In the genomic region with DNA sequence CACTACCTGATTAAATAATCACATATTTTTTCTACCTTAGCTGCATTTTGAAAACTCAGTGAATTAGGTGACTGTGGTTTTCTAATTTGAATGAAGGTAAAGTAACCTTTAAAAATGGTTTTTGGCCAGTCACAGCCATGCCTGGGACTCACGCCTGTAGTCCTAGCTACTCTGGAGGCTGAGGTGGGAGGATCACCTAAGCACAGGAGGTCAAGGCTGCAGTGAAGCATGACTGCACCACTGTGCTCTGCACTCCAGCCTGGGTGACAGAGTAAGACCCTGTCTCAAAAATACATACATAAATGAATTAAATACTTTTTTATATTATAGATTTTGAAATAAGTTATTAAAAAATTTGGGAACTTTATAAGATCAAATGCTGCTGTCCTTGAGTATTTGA, we compare ENCODE assay signal across 16 cellular contexts. TPM values are rescaled to one million over a fixed set of nuclear protein-coding genes. Genes with fewer than 3 reads are reported as not detected.
DNase-seq lines count a peak whose midpoint lies in the region; ATAC-seq and TF ChIP-seq lines count a peak whose summit lies in the region.
"Had no signal": no experiment of that assay in that cellular context is flagged by ENCODE, and none has a peak within 500 bp of the region (broad histone marks: within the 10 kb centered on the region; RNA-seq: fewer than 3 reads in every experiment).

No MANE protein-coding gene starts in this region.

- H3K27me3 ChIP-seq in OCI-LY1 (ENCODE audit: insufficient read depth, low read length), result no peaks in the 10 kb centered on the region
- no peaks in the 10 kb centered on the region for H3K27me3 ChIP-seq in gastroesophageal sphincter
- no peaks in the 10 kb centered on the region for H3K27me3 ChIP-seq in subcutaneous abdominal adipose tissue (ENCODE audit: control insufficient read depth in 5 of 5, insufficient read depth in 4 of 5, low read length in 5 of 5)

- TF ChIP-seq EP300 in gastroesophageal sphincter (IDR thresholded peaks at IDR 0.05), result no peak

- no peaks in the 10 kb centered on the region for H3F3A ChIP-seq in OCI-LY1 (ENCODE audit: insufficient read depth, low read length)

- no peaks in the 10 kb centered on the region for H3K9me3 ChIP-seq in OCI-LY1 (ENCODE audit: low read length)
- H3K9me3 ChIP-seq in gastroesophageal sphincter, result no peaks in the 10 kb centered on the region
- no peaks in the 10 kb centered on the region for H3K9me3 ChIP-seq in subcutaneous abdominal adipose tissue (ENCODE audit: control insufficient read depth in 5 of 5, low read length in 5 of 5)

- H3K4me3 ChIP-seq in OCI-LY1 (ENCODE audit: low read depth, low read length, poor library complexity, severe bottlenecking) (no peak overlapping the region), gastroesophageal sphincter (no peak overlapping the region), subcutaneous abdominal adipose tissue (ENCODE audit: low read depth in 1 of 5, low read length in 5 of 5) (no peak overlapping the region)

- H3K27ac Mint-ChIP-seq in activated naive CD4-positive, alpha-beta T cell treated with anti-CD3 and anti-CD28 coated beads for 36 hours, result peak overlapping the region; percentile 98

- peaks cover 70% of the 10 kb centered on the region for H3K4me1 ChIP-seq in OCI-LY1 (ENCODE audit: insufficient read depth, low read length, severe bottlenecking)
- H3K4me1 ChIP-seq in gastroesophageal sphincter, result peaks cover 9 to 84% (median 12%) of the 10 kb centered on the region in 3 donors
- peaks cover 0 to 52% (median 37%) of the 10 kb centered on the region in 5 donors for H3K4me1 ChIP-seq in subcutaneous abdominal adipose tissue (ENCODE audit: control insufficient read depth in 5 of 5, insufficient read depth in 5 of 5, low read length in 5 of 5)

- H3K9ac ChIP-seq in OCI-LY1 (ENCODE audit: low read length) (no peak overlapping the region), subcutaneous abdominal adipose tissue (ENCODE audit: low read length in 5 of 5) (no peak overlapping the region)

- no peaks in the 10 kb centered on the region for H4K20me1 ChIP-seq in OCI-LY1 (ENCODE audit: insufficient read depth, low read length)

- ATAC-seq in gastroesophageal sphincter, result no peak
- ATAC-seq: Panc1 had no signal

- H3K9me3 Mint-ChIP-seq in activated naive CD4-positive, alpha-beta T cell treated with anti-CD3 and anti-CD28 coated beads for 36 hours, result no peaks in the 10 kb centered on the region

- peaks cover 6% of the 10 kb centered on the region; the same call in 1 of the 2 replicates for H3K36me3 ChIP-seq in OCI-LY1 (ENCODE audit: insufficient read depth, low read length)
- no peaks in the 10 kb centered on the region for H3K36me3 ChIP-seq in gastroesophageal sphincter
- no peaks in the 10 kb centered on the region for H3K36me3 ChIP-seq in subcutaneous abdominal adipose tissue (ENCODE audit: control insufficient read depth in 5 of 5, insufficient read depth in 5 of 5, low read length in 5 of 5)

- H3K9me2 ChIP-seq in OCI-LY1 (ENCODE audit: low read depth, low read length), result no peaks in the 10 kb centered on the region

- intact Hi-C loops in activated naive CD4-positive, alpha-beta T cell treated with anti-CD3 and anti-CD28 coated beads for 36 hours (cut with micrococcal nuclease), result no loop called here

- DNase-seq in activated naive CD4-positive, alpha-beta T cell treated with anti-CD3 and anti-CD28 coated beads for 36 hours, result peak; percentile 12
- DNase-seq in activated naive CD4-positive, alpha-beta T cell treated with anti-CD3 and anti-CD28 coated beads, Interleukin-2, amount 50 U/mL, for 16 hours, result no peak
- DNase-seq in GM19238 (ENCODE audit: insufficient read length, low spot score), result no peak
- no peak for DNase-seq in activated gamma-delta T cell treated with Interleukin-2 at 50 U/mL for 16 hours
- no peak for DNase-seq in NCI-H1105 (lab: John Stamatoyannopoulos, UW)
- DNase-seq: activated T-cell treated with anti-CD3 and anti-CD28 coated beads for 4 hours; aorta; HCEC 1CT; midbrain; NCI-H2081 treated with DMSO at 0.1 percent for 48 hours; NCI-H526 treated with DMSO at 0.1 percent for 48 hours; stimulated activated CD4-positive, alpha-beta T cell treated with anti-CD3 and anti-CD28 coated beads, Interleukin-4, amount 100 ng/mL, for 4 hours had no signal

- TF ChIP-seq POLR2A in gastroesophageal sphincter (IDR thresholded peaks at IDR 0.05), result no peak

- no peaks in the 10 kb centered on the region for H3K27me3 Mint-ChIP-seq in activated naive CD4-positive, alpha-beta T cell treated with anti-CD3 and anti-CD28 coated beads for 36 hours (ENCODE audit: low read depth)

- TF ChIP-seq CTCF in OCI-LY1 (IDR thresholded peaks at IDR 0.05; ENCODE audit: low read length) (no peak), gastroesophageal sphincter (IDR thresholded peaks at IDR 0.05) (no peak)

- H2AFZ ChIP-seq in OCI-LY1 (ENCODE audit: low read length), result no peak overlapping the region

- H3K4me2 ChIP-seq in OCI-LY1 (ENCODE audit: low read length), result no peak overlapping the region

- CTCF ChIA-PET in activated naive CD4-positive, alpha-beta T cell treated with anti-CD3 and anti-CD28 coated beads for 36 hours (lab: Charles Lee), result no interaction called here

- H3K4me3 Mint-ChIP-seq in activated naive CD4-positive, alpha-beta T cell treated with anti-CD3 and anti-CD28 coated beads for 36 hours, result no peak overlapping the region

- peak overlapping the region; percentile 85 for H3K27ac ChIP-seq in OCI-LY1 (ENCODE audit: low read depth, low read length, poor library complexity, severe bottlenecking)
- peak overlapping the region in 3 of 4 donors; percentile 72 to 99 (median 98) for H3K27ac ChIP-seq in gastroesophageal sphincter
- peak overlapping the region; percentile 64 for H3K27ac ChIP-seq in subcutaneous abdominal adipose tissue (ENCODE audit: low read depth, low read length)

- peaks cover 8% of the 10 kb centered on the region for H3K36me3 Mint-ChIP-seq in activated naive CD4-positive, alpha-beta T cell treated with anti-CD3 and anti-CD28 coated beads for 36 hours (ENCODE audit: low read depth)

- peaks cover 64% of the 10 kb centered on the region for H3K4me1 Mint-ChIP-seq in activated naive CD4-positive, alpha-beta T cell treated with anti-CD3 and anti-CD28 coated beads for 36 hours (ENCODE audit: low read depth)

- H3K79me2 ChIP-seq in OCI-LY1 (ENCODE audit: insufficient read depth, low read length), result peaks cover 93% of the 10 kb centered on the region

- 100% methylated on average over 1 of the region's 1 CpG for WGBS in gastroesophageal sphincter (ENCODE audit: low coverage in 1 of 2), 2 donors

RNA-seq across cellular contexts. Expression of gene CNST, which starts 5.7 kb away (rescaled TPM):
- 10 to 100 TPM; 22.1 to 25.3 TPM for total RNA-seq in activated naive CD4-positive, alpha-beta T cell treated with anti-CD3 and anti-CD28 coated beads for 36 hours
- total RNA-seq in gastroesophageal sphincter, result 10 to 100 TPM; 41.6 to 81.9 (median 65.6) TPM

RNA-seq across cellular contexts. Expression of gene TFB2M, which starts 5.9 kb away (rescaled TPM):
- 10 to 100 TPM; 10.8 to 11.1 TPM for total RNA-seq in activated naive CD4-positive, alpha-beta T cell treated with anti-CD3 and anti-CD28 coated beads for 36 hours
- 10 to 100 TPM in 2 of 4 donors, 1 to 10 TPM in 2; 7.4 to 12.8 (median 10.2) TPM for total RNA-seq in gastroesophageal sphincter
